Comparison of ENCODE assay signal across 9 cellular contexts in the genomic region with DNA sequence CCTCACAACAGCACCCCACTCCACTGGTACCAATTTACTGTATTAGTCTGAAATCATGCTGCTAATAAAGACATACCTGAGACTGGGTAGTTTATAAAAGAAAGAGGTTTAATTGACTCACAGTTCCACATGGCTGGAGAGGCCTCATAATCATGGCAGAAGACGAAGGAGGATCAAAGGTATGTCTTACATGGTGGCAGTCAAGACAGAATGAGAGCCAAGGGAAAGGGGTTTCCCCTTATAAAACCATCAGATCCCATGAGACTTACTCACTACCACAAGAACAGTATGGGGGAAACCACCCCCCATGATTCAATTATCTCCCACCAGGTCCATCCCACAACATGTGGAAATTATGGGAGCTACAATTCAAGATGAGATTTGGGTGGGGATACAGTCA. TPM values are rescaled to one million over a fixed set of nuclear protein-coding genes. Genes with fewer than 3 reads are reported as not detected.
"Had no signal": no experiment of that assay in that cellular context is flagged by ENCODE, and none has a peak within 500 bp of the region (broad histone marks: within the 10 kb centered on the region; RNA-seq: fewer than 3 reads in every experiment).

No MANE protein-coding gene starts in this region.

RNA-seq across cellular contexts. Expression of gene ARMC3, which starts 18.2 kb away (rescaled TPM):
- total RNA-seq: activated naive CD4-positive, alpha-beta T cell treated with anti-CD3 and anti-CD28 coated beads for 36 hours; activated naive CD8-positive, alpha-beta T cell treated with anti-CD3 and anti-CD28 coated beads, Interleukin-2, amount 10 ng/mL, durations not matched to agents 7 days and 5 days; activated T-cell treated with anti-CD3 and anti-CD28 coated beads, Interleukin-2, amount 50 U/mL, for 72 hours; activated T-helper 1 cell treated with anti-CD3 and anti-CD28 coated beads, Interleukin-12 subunit alpha, Interleukin-12 subunit beta, Interleukin-2, Interleukin-4 antibody, amounts not matched to agents 30 ng/mL and 10 ng/mL and 1 ng/mL, durations not matched to agents 14 hours and 24 hours and 36 hours; activated T-helper 2 cell treated with anti-CD3 and anti-CD28 coated beads, Interferon-gamma antibody, Interleukin-2, Interleukin-4, amounts not matched to agents 10 μg/mL and 5 μg/mL and 100 μg/mL, durations not matched to agents 14 hours and 24 hours and 36 hours; adrenal gland; aorta; ascending aorta; cardiac muscle cell had no signal
